10 cellular contexts compared by ENCODE assay signal in genomic region chr7:81470084-81470723, GRCh38.
DNase-seq lines count a peak whose midpoint lies in the region; ATAC-seq and TF ChIP-seq lines count a peak whose summit lies in the region.
"Had no signal": no experiment of that assay in that cellular context is flagged by ENCODE, and none has a peak within 500 bp of the region (broad histone marks: within the 10 kb centered on the region; RNA-seq: fewer than 3 reads in every experiment).

No MANE protein-coding gene starts in this region.

- no peak overlapping the region for H3K4me3 Mint-ChIP-seq in progenitor cell of endocrine pancreas (ENCODE audit: low read depth)
- H3K4me3 Mint-ChIP-seq: activated naive CD8-positive, alpha-beta T cell treated with anti-CD3 and anti-CD28 coated beads, Interleukin-2, amount 10 ng/mL, durations not matched to agents 7 days and 5 days; CD8-positive, alpha-beta T cell had no signal

- H3K4me1 Mint-ChIP-seq in progenitor cell of endocrine pancreas (ENCODE audit: low read depth) = peaks cover 18% of the 10 kb centered on the region
- H3K4me1 Mint-ChIP-seq: activated naive CD8-positive, alpha-beta T cell treated with anti-CD3 and anti-CD28 coated beads, Interleukin-2, amount 10 ng/mL, durations not matched to agents 7 days and 5 days had no signal

- no peaks in the 10 kb centered on the region for H3K9me3 Mint-ChIP-seq in progenitor cell of endocrine pancreas (ENCODE audit: low read depth)
- H3K9me3 Mint-ChIP-seq: activated naive CD8-positive, alpha-beta T cell treated with anti-CD3 and anti-CD28 coated beads, Interleukin-2, amount 10 ng/mL, durations not matched to agents 7 days and 5 days; CD8-positive, alpha-beta T cell had no signal

- intact Hi-C loops in left cardiac atrium (cut with DNase I) = loop anchor here in 1 of 2 donors (5.0 kb wide), 1 partner anchor 768 kb away; no protein-coding TSS in a partner anchor

- no peaks in the 10 kb centered on the region for H3K27me3 Mint-ChIP-seq in progenitor cell of endocrine pancreas
- H3K27me3 Mint-ChIP-seq: activated naive CD8-positive, alpha-beta T cell treated with anti-CD3 and anti-CD28 coated beads, Interleukin-2, amount 10 ng/mL, durations not matched to agents 7 days and 5 days had no signal

- DNase-seq in SKM-1 treated with dmso at 0.1 percent for 144 hours (lab: John Stamatoyannopoulos, UW; ENCODE audit: unreplicated experiment) = peak; percentile 46
- no peak for DNase-seq in SKM-1 (lab: John Stamatoyannopoulos, UW; ENCODE audit: unreplicated experiment)
- peak; percentile 79 for DNase-seq in NCI-H2227 (lab: John Stamatoyannopoulos, UW; ENCODE audit: unreplicated experiment)
- peak; percentile 86 for DNase-seq in amniotic epithelial cell (ENCODE audit: low read depth)
- DNase-seq in left cardiac atrium = peak; percentile 74
- peak; percentile 52 for DNase-seq in progenitor cell of endocrine pancreas (ENCODE audit: low spot score, unreplicated experiment)
- DNase-seq: activated naive CD8-positive, alpha-beta T cell treated with anti-CD3 and anti-CD28 coated beads, Interleukin-2, amount 10 ng/mL, durations not matched to agents 7 days and 5 days had no signal

- H3K27ac Mint-ChIP-seq in progenitor cell of endocrine pancreas = peak overlapping the region; percentile 4
- H3K27ac Mint-ChIP-seq: activated naive CD8-positive, alpha-beta T cell treated with anti-CD3 and anti-CD28 coated beads, Interleukin-2, amount 10 ng/mL, durations not matched to agents 7 days and 5 days; CD8-positive, alpha-beta T cell had no signal

- ATAC-seq in HG02852 (IDR thresholded peaks at IDR 0.05; ENCODE audit: unreplicated experiment) = peak; percentile 81
- peak; percentile 89 to 90 for ATAC-seq in left cardiac atrium
- no peak for ATAC-seq in HG02884 (IDR thresholded peaks at IDR 0.05; ENCODE audit: unreplicated experiment)
- ATAC-seq: CD8-positive, alpha-beta T cell had no signal

- H3K36me3 Mint-ChIP-seq in progenitor cell of endocrine pancreas (ENCODE audit: insufficient read depth) = no peaks in the 10 kb centered on the region
- H3K36me3 Mint-ChIP-seq: activated naive CD8-positive, alpha-beta T cell treated with anti-CD3 and anti-CD28 coated beads, Interleukin-2, amount 10 ng/mL, durations not matched to agents 7 days and 5 days; CD8-positive, alpha-beta T cell had no signal

- TF ChIP-seq CTCF in progenitor cell of endocrine pancreas (IDR thresholded peaks at IDR 0.05; ENCODE audit: unreplicated experiment) = peak; percentile 79
